In genomic region chr1:35931424-35932157, GRCh38 we compare ENCODE assay signal across 8 cellular contexts. TPM values are rescaled to one million over a fixed set of nuclear protein-coding genes. Genes with fewer than 3 reads are reported as not detected.
A peak's percentile ranks its signal among the peaks of the same experiment; 100 is the strongest.
DNase-seq lines count a peak whose midpoint lies in the region; ATAC-seq, FAIRE-seq and TF ChIP-seq lines count a peak whose summit lies in the region.

No MANE protein-coding gene starts in this region.

- H3K27ac ChIP-seq in H1 (ENCODE audit: low read depth, low read length) (peak overlapping the region; percentile 86), mucosa of rectum (ENCODE audit: low read depth in 2 of 2, low read length in 2 of 2) (peak overlapping the region; percentile 97 to 98)

- no peak overlapping the region for H2BK15ac ChIP-seq in H1 (ENCODE audit: low read length)

- no peak for TF ChIP-seq RAD21 in H1 (IDR thresholded peaks at IDR 0.05 in 1 of 2, conservative IDR thresholded peaks at IDR 0.05 in 1 of 2; ENCODE audit: low read depth in 2 of 2, low read length in 2 of 2)

- DNase-seq in activated naive CD4-positive, alpha-beta T cell treated with anti-CD3 and anti-CD28 coated beads for 36 hours = peak; percentile 27
- DNase-seq in activated naive CD4-positive, alpha-beta T cell (lab: John Stamatoyannopoulos, UW) = no peak
- peak; percentile 25 for DNase-seq in RKO (ENCODE audit: low spot score)
- no peak for DNase-seq in H1 (ENCODE audit: low read depth in 1 of 2, low spot score in 2 of 2)
- no peak for DNase-seq in GM10248 (ENCODE audit: extremely low spot score)
- no peak for DNase-seq in GM19238 (ENCODE audit: insufficient read length, low spot score)

- no peak overlapping the region for H2BK120ac ChIP-seq in H1 (replicated peaks; ENCODE audit: low read depth, low read length)

- no peak overlapping the region for H3K4ac ChIP-seq in H1 (replicated peaks; ENCODE audit: insufficient read length, low read depth, low read length)

- POLR2A ChIA-PET in H1 (lab: Charles Lee; ENCODE audit: partially characterized antibody) = interaction anchor here (0.8 to 2.6 kb wide), 16 partner anchors 10 to 290 kb away, joined by 3 to 20 read pairs (median 4); partner anchors contain the start of genes AGO1 and CLSPN
- POLR2A ChIA-PET in GM10248 (lab: Yijun Ruan, JAX) = interaction anchor here (0.8 to 0.9 kb wide), 2 partner anchors 27 to 293 kb away, joined by 3 to 5 read pairs; partner anchors contain the start of gene THRAP3

- 0 out of 2 replicates have a peak, but pooled peaks cover 6% of the 10 kb centered on the region for H3K23me2 ChIP-seq in H1 (ENCODE audit: low read depth, low read length)

- 2% methylated on average over 22 of the region's 30 CpGs; no CpG with 5 or more reads in 1 of the 2 experiments for WGBS in H1 (ENCODE audit: extremely low coverage in 1 of 2, insufficient coverage in 1 of 2, insufficient read length in 1 of 2, insufficient replicate concordance in 2 of 2, low coverage in 1 of 2, low lambda C conversion rate in 2 of 2, missing lambda C conversion rate in 1 of 2), 2 experiments

- no peaks in the 10 kb centered on the region for H3K9me3 Mint-ChIP-seq in activated naive CD4-positive, alpha-beta T cell treated with anti-CD3 and anti-CD28 coated beads for 36 hours

- no peak for FAIRE-seq in H1 (lab: Jason Lieb, UNC)

- peak overlapping the region; percentile 83; the same call in 1 of the 2 replicates for H2BK5ac ChIP-seq in H1 (ENCODE audit: low read depth, low read length)

- peak overlapping the region; percentile 95 for H4K8ac ChIP-seq in H1 (ENCODE audit: extremely low read depth, insufficient read depth, low read length)

- peaks cover 37% of the 10 kb centered on the region for H3K4me1 Mint-ChIP-seq in activated naive CD4-positive, alpha-beta T cell treated with anti-CD3 and anti-CD28 coated beads for 36 hours (ENCODE audit: low read depth)

- H3K23ac ChIP-seq in H1 (ENCODE audit: insufficient read length) = no peak overlapping the region

- H3K4me3 Mint-ChIP-seq in activated naive CD4-positive, alpha-beta T cell treated with anti-CD3 and anti-CD28 coated beads for 36 hours = peak overlapping the region; percentile 94

- H3K36me3 Mint-ChIP-seq in activated naive CD4-positive, alpha-beta T cell treated with anti-CD3 and anti-CD28 coated beads for 36 hours (ENCODE audit: low read depth) = peaks cover 1% of the 10 kb centered on the region

- H3K27ac Mint-ChIP-seq in activated naive CD4-positive, alpha-beta T cell treated with anti-CD3 and anti-CD28 coated beads for 36 hours = peak overlapping the region; percentile 87

- H4K91ac ChIP-seq in H1 (replicated peaks; ENCODE audit: insufficient read length, low read length) = peak overlapping the region; percentile 46

- H3K27me3 Mint-ChIP-seq in activated naive CD4-positive, alpha-beta T cell treated with anti-CD3 and anti-CD28 coated beads for 36 hours (ENCODE audit: low read depth) = no peaks in the 10 kb centered on the region

- peak; percentile 20 for ATAC-seq in HG03095 (IDR thresholded peaks at IDR 0.05; ENCODE audit: unreplicated experiment)

- no peak overlapping the region for H3K14ac ChIP-seq in H1 (ENCODE audit: insufficient read length)

- TF ChIP-seq CTCF in H1 (IDR thresholded peaks at IDR 0.05; ENCODE audit: control extremely low read depth in 1 of 3, insufficient read depth in 1 of 3, low read depth in 1 of 3, low read length in 3 of 3) (no peak), GM10248 (IDR thresholded peaks at IDR 0.05; ENCODE audit: control extremely low read depth, extremely low read depth, low read depth, missing control alignments) (no peak)

- no peaks in the 10 kb centered on the region for H4K20me1 ChIP-seq in H1 (replicated peaks in 1 of 2; ENCODE audit: control insufficient read depth in 1 of 2, insufficient read depth in 2 of 2, low read length in 2 of 2)

- H3K9me3 ChIP-seq in H1 (ENCODE audit: insufficient read depth in 2 of 2, low read depth in 1 of 2, low read length in 1 of 2) = no peaks in the 10 kb centered on the region
- no peaks in the 10 kb centered on the region for H3K9me3 ChIP-seq in mucosa of rectum (ENCODE audit: control insufficient read depth in 2 of 2, low read length in 2 of 2)

- peak overlapping the region; percentile 97 for H4K5ac ChIP-seq in H1 (ENCODE audit: insufficient read length, low read depth, low read length)

- no peak overlapping the region for H2BK12ac ChIP-seq in H1 (ENCODE audit: low read depth, low read length)

- intact Hi-C loops in activated naive CD4-positive, alpha-beta T cell treated with anti-CD3 and anti-CD28 coated beads for 36 hours (cut with micrococcal nuclease) = loop anchor here (1.0 to 5.0 kb wide), 7 partner anchors 48 to 738 kb away; partner anchors contain the start of genes ADPRS, AGO1, CLSPN and SFPQ

- TF ChIP-seq EP300 in H1 (IDR thresholded peaks at IDR 0.05; ENCODE audit: borderline replicate concordance in 1 of 2, low read depth in 2 of 2, low read length in 2 of 2) = no peak

- peak overlapping the region; percentile 83 for H3K56ac ChIP-seq in H1 (replicated peaks; ENCODE audit: insufficient read length, low read depth, low read length)

- no peak for TF ChIP-seq POLR2A in H1 (IDR thresholded peaks at IDR 0.05; ENCODE audit: control extremely low read depth in 1 of 2, low read depth in 2 of 2, low read length in 2 of 2)

- peaks cover 0 to 4% (median 0%) of the 10 kb centered on the region in 4 experiments; a peak in 2 of 7 replicates for H3K4me1 ChIP-seq in H1 (replicated peaks in 1 of 4; ENCODE audit: control insufficient read depth in 3 of 4, insufficient read depth in 4 of 4, low read length in 3 of 4)
- H3K4me1 ChIP-seq in mucosa of rectum (ENCODE audit: control insufficient read depth in 2 of 2, insufficient read depth in 2 of 2, low read length in 2 of 2) = peaks cover 6 to 9% of the 10 kb centered on the region in 2 donors

- peak overlapping the region; percentile 92 for H3K18ac ChIP-seq in H1 (ENCODE audit: extremely low read depth, low read length)

- peak overlapping the region; percentile 30 for H2AFZ ChIP-seq in H1 (ENCODE audit: low read length)

- H3K9ac ChIP-seq in H1 (replicated peaks in 1 of 4; ENCODE audit: extremely low read depth in 1 of 4, low read depth in 3 of 4, low read length in 3 of 4) (peak overlapping the region; percentile 75 to 89 (median 80)), mucosa of rectum (ENCODE audit: low read depth in 1 of 2, low read length in 2 of 2) (peak overlapping the region; percentile 87 to 92)

- H3K27me3 ChIP-seq in H1 (replicated peaks in 1 of 4; ENCODE audit: control insufficient read depth in 3 of 4, extremely low read depth in 1 of 4, insufficient read depth in 3 of 4, low read length in 3 of 4) (no peaks in the 10 kb centered on the region), mucosa of rectum (ENCODE audit: control insufficient read depth in 2 of 2, insufficient read depth in 2 of 2, low read length in 2 of 2) (no peaks in the 10 kb centered on the region)

- H2BK20ac ChIP-seq in H1 (ENCODE audit: low read length) = no peak overlapping the region

- no peaks in the 10 kb centered on the region; a peak in 1 of 8 replicates for H3K36me3 ChIP-seq in H1 (ENCODE audit: control insufficient read depth in 2 of 4, insufficient read depth in 4 of 4, low read length in 3 of 4)
- H3K36me3 ChIP-seq in mucosa of rectum (ENCODE audit: control insufficient read depth in 2 of 2, insufficient read depth in 2 of 2, low read length in 2 of 2) = no peaks in the 10 kb centered on the region

- peaks cover 3 to 51% of the 10 kb centered on the region in 2 experiments for H3K79me2 ChIP-seq in H1 (ENCODE audit: control insufficient read depth in 1 of 2, insufficient read depth in 2 of 2, low read length in 2 of 2)

- no peak overlapping the region for H2AK5ac ChIP-seq in H1 (ENCODE audit: low read depth, low read length)

- CTCF ChIA-PET in activated naive CD4-positive, alpha-beta T cell treated with anti-CD3 and anti-CD28 coated beads for 36 hours (lab: Charles Lee) = interaction anchor here (0.6 to 0.7 kb wide), 4 partner anchors 9 to 398 kb away, joined by 3 to 4 read pairs (median 4); no protein-coding TSS in a partner anchor
- CTCF ChIA-PET in H1 (lab: Charles Lee; ENCODE audit: partially characterized antibody) = interaction anchor here (0.6 to 1.4 kb wide), 5 partner anchors 12 to 156 kb away, joined by 3 to 4 read pairs (median 3); no protein-coding TSS in a partner anchor
- CTCF ChIA-PET in GM10248 (lab: Yijun Ruan, JAX) = interaction anchor here (1.9 kb wide), 1 partner anchor 10 kb away, joined by 5 read pairs; no protein-coding TSS in a partner anchor

- peak overlapping the region; percentile 85 to 92 (median 90) for H3K4me3 ChIP-seq in H1 (ENCODE audit: extremely low read depth in 1 of 4, insufficient read depth in 2 of 4, low read depth in 3 of 4, low read length in 4 of 4)
- peak overlapping the region; percentile 90 for H3K4me3 ChIP-seq in mucosa of rectum (ENCODE audit: low read length in 2 of 2)

- H3K4me2 ChIP-seq in H1 (ENCODE audit: insufficient read depth in 1 of 2, low read depth in 2 of 2, low read length in 2 of 2) = peak overlapping the region; percentile 78 to 85

- H3K79me1 ChIP-seq in H1 (ENCODE audit: low read depth, low read length) = no peaks in the 10 kb centered on the region; the same call in 1 of the 2 replicates

TF ChIP-seq in H1, 55 proteins besides CTCF, POLR2A, EP300 and RAD21 (continues in another document):
- no peak for TF ChIP-seq ZNF274 (IDR thresholded peaks at IDR 0.05; ENCODE audit: borderline replicate concordance, extremely low read depth, low read length)

RNA-seq across cellular contexts. Expression of gene AGO3, which starts 0.7 kb away (rescaled TPM):
- 10 to 100 TPM; 25.1 to 28.2 TPM for total RNA-seq in activated naive CD4-positive, alpha-beta T cell treated with anti-CD3 and anti-CD28 coated beads for 36 hours
- total RNA-seq in H1 (2021; fragmentation: NEBNext Ultra II Directional; extraction: Animal tissue kit (Norgen Biotek cat#: 25700)) = 26.4 and 26.6 TPM in 2 replicates
- 10.3 and 10.7 TPM in 2 replicates for polyA plus RNA-seq in H1 (2011; rRNA removed)
- polyA plus RNA-seq in H1 (2011; cell fraction: cytosol; rRNA removed) = 12.6 TPM
- 23.9 TPM for polyA plus RNA-seq in H1 (2011; cell fraction: nucleus; rRNA removed)
- polyA plus RNA-seq in H1 (2012, experiment 1 of 2) = 13.1 to 17.6 TPM (median 15.7 TPM) in 4 replicates
- polyA plus RNA-seq in H1 (2012, experiment 2 of 2) = 8.8 TPM
- polyA plus RNA-seq in H1 (2013, experiment 1 of 2) = 9.8 TPM
- 10.5 TPM for polyA plus RNA-seq in H1 (2013, experiment 2 of 2)
- 64.5 and 88.1 TPM in 2 replicates for polyA minus RNA-seq in H1 (2011; rRNA and poly(A)+ RNA removed)
- polyA minus RNA-seq in H1 (2011; cell fraction: cytosol; rRNA and poly(A)+ RNA removed) = 19.2 TPM
- 55.0 TPM for polyA minus RNA-seq in H1 (2011; cell fraction: nucleus; rRNA and poly(A)+ RNA removed)

RNA-seq across cellular contexts. Expression of gene AGO1, which starts 48.6 kb away (rescaled TPM):
- 10 to 100 TPM; 24.9 to 25.3 TPM for total RNA-seq in activated naive CD4-positive, alpha-beta T cell treated with anti-CD3 and anti-CD28 coated beads for 36 hours
- 71.2 and 73.7 TPM in 2 replicates for total RNA-seq in H1 (2021; fragmentation: NEBNext Ultra II Directional; extraction: Animal tissue kit (Norgen Biotek cat#: 25700))
- polyA plus RNA-seq in H1 (2011; rRNA removed) = 15.1 and 18.0 TPM in 2 replicates
- polyA plus RNA-seq in H1 (2011; cell fraction: cytosol; rRNA removed) = 15.7 TPM
- 31.2 TPM for polyA plus RNA-seq in H1 (2011; cell fraction: nucleus; rRNA removed)
- 15.6 to 21.9 TPM (median 20.5 TPM) in 4 replicates for polyA plus RNA-seq in H1 (2012, experiment 1 of 2)
- 3.6 TPM for polyA plus RNA-seq in H1 (2012, experiment 2 of 2)
- polyA plus RNA-seq in H1 (2013, experiment 1 of 2) = 17.0 TPM
- 16.4 TPM for polyA plus RNA-seq in H1 (2013, experiment 2 of 2)
- polyA minus RNA-seq in H1 (2011; rRNA and poly(A)+ RNA removed) = 105 and 117 TPM in 2 replicates
- polyA minus RNA-seq in H1 (2011; cell fraction: cytosol; rRNA and poly(A)+ RNA removed) = 49.0 TPM
- 35.3 TPM for polyA minus RNA-seq in H1 (2011; cell fraction: nucleus; rRNA and poly(A)+ RNA removed)

Comparison
In these comparisons a context has a peak if more than half of its experiments do, and no peak if none do; other contexts are left out.
1. DNase-seq: peak in activated naive CD4-positive, alpha-beta T cell treated with anti-CD3 and anti-CD28 coated beads for 36 hours (single experiment) and RKO (single experiment); none in activated naive CD4-positive, alpha-beta T cell (0 of 4), H1 (0 of 2), GM10248 (single experiment) and GM19238 (single experiment).